ENCODE assay signal across 1 cellular context in genomic region chr4:3442460-3442958, GRCh38.
TF ChIP-seq lines count a peak whose summit lies in the region.

No MANE protein-coding gene starts in this region.

TF ChIP-seq in HepG2, 621 proteins besides CTCF, POLR2A, EP300 and RAD21 (continued from another document and continues in another):
- TF ChIP-seq ZBTB4 (CRISPR knock-in tag; IDR thresholded peaks at IDR 0.05; ENCODE audit: borderline replicate concordance): 0 out of 2 replicates have a peak, but pooled peaks have one; percentile 13
- no peak for TF ChIP-seq ZNF781 (CRISPR knock-in tag; IDR thresholded peaks at IDR 0.05; ENCODE audit: borderline replicate concordance, not compliant biosample characterization)
- no peak for TF ChIP-seq ATRX (CRISPR knock-in tag; IDR thresholded peaks at IDR 0.05; ENCODE audit: borderline replicate concordance)
- peak; percentile 87 for TF ChIP-seq NR2F6 (IDR thresholded peaks at IDR 0.05)
- peak; percentile 61; the same call in 1 of the 2 replicates for TF ChIP-seq NR2F6 (CRISPR knock-in tag; IDR thresholded peaks at IDR 0.05)
- TF ChIP-seq ZFP36L2 (CRISPR knock-in tag; IDR thresholded peaks at IDR 0.05): no peak
- no peak for TF ChIP-seq GTF3A (CRISPR knock-in tag; conservative IDR thresholded peaks at IDR 0.05)
- TF ChIP-seq ZNF773 (CRISPR knock-in tag; IDR thresholded peaks at IDR 0.05; ENCODE audit: borderline replicate concordance): no peak
- no peak for TF ChIP-seq ZNF609 (CRISPR knock-in tag; IDR thresholded peaks at IDR 0.05; ENCODE audit: borderline replicate concordance)
- peak; percentile 51; the same call in 1 of the 2 replicates for TF ChIP-seq HMG20A (CRISPR knock-in tag; IDR thresholded peaks at IDR 0.05; ENCODE audit: borderline replicate concordance)
- TF ChIP-seq ZNF331 (CRISPR knock-in tag; IDR thresholded peaks at IDR 0.05): peak; percentile 15; the same call in 1 of the 2 replicates
- no peak for TF ChIP-seq ZNF546 (CRISPR knock-in tag; conservative IDR thresholded peaks at IDR 0.05)
- TF ChIP-seq ZNF18 (CRISPR knock-in tag; IDR thresholded peaks at IDR 0.05; ENCODE audit: insufficient replicate concordance): peak; percentile 1
- TF ChIP-seq MLLT10 (CRISPR knock-in tag; IDR thresholded peaks at IDR 0.05): no peak
- no peak for TF ChIP-seq ZSCAN25 (CRISPR knock-in tag; IDR thresholded peaks at IDR 0.05)
- no peak for TF ChIP-seq ELF3 (CRISPR knock-in tag; IDR thresholded peaks at IDR 0.05)
- peak; percentile 85 for TF ChIP-seq TBX3 (IDR thresholded peaks at IDR 0.05; ENCODE audit: borderline replicate concordance)
- TF ChIP-seq MEIS2 (CRISPR knock-in tag; IDR thresholded peaks at IDR 0.05): peak; percentile 61; the same call in 1 of the 2 replicates
- TF ChIP-seq ZBTB1 (CRISPR knock-in tag; IDR thresholded peaks at IDR 0.05; ENCODE audit: borderline replicate concordance): no peak
- no peak for TF ChIP-seq ZBTB21 (CRISPR knock-in tag; IDR thresholded peaks at IDR 0.05)
- peak; percentile 6; the same call in 1 of the 2 replicates for TF ChIP-seq YEATS4 (CRISPR knock-in tag; IDR thresholded peaks at IDR 0.05; ENCODE audit: borderline replicate concordance)
- peak; percentile 18; the same call in 1 of the 2 replicates for TF ChIP-seq GZF1 (CRISPR knock-in tag; IDR thresholded peaks at IDR 0.05)
- TF ChIP-seq HOXA5 (CRISPR knock-in tag; IDR thresholded peaks at IDR 0.05): no peak
- peak; percentile 73 for TF ChIP-seq ZFY (CRISPR knock-in tag; IDR thresholded peaks at IDR 0.05)
- no peak for TF ChIP-seq ZFAT (CRISPR knock-in tag; conservative IDR thresholded peaks at IDR 0.05)
- TF ChIP-seq NR2F2 (IDR thresholded peaks at IDR 0.05; ENCODE audit: borderline replicate concordance, low read depth): peak; percentile 71; the same call in 1 of the 2 replicates
- no peak for TF ChIP-seq ATAD3A (CRISPR knock-in tag; IDR thresholded peaks at IDR 0.05)
- no peak for TF ChIP-seq TERF1 (CRISPR knock-in tag; IDR thresholded peaks at IDR 0.05)
- peak; percentile 10; the same call in 1 of the 2 replicates for TF ChIP-seq NR2C2 (CRISPR knock-in tag; IDR thresholded peaks at IDR 0.05; ENCODE audit: borderline replicate concordance)
- TF ChIP-seq CEBPG (CRISPR knock-in tag; IDR thresholded peaks at IDR 0.05): no peak
- no peak for TF ChIP-seq ZMYM3 (CRISPR knock-in tag; IDR thresholded peaks at IDR 0.05)
- TF ChIP-seq FOXP4 (CRISPR knock-in tag; IDR thresholded peaks at IDR 0.05): peak; percentile 48; the same call in 1 of the 2 replicates
- peak; percentile 43 for TF ChIP-seq MED1 (CRISPR knock-in tag; IDR thresholded peaks at IDR 0.05)
- no peak for TF ChIP-seq ZNF337 (CRISPR knock-in tag; IDR thresholded peaks at IDR 0.05; ENCODE audit: borderline replicate concordance, low read depth)
- TF ChIP-seq CREM (IDR thresholded peaks at IDR 0.05): peak; percentile 25; the same call in 1 of the 2 replicates
- no peak for TF ChIP-seq CREM (CRISPR knock-in tag; IDR thresholded peaks at IDR 0.05)
- TF ChIP-seq BCL6 (CRISPR knock-in tag; IDR thresholded peaks at IDR 0.05): peak; percentile 34; the same call in 1 of the 2 replicates
- peak; percentile 47; the same call in 1 of the 2 replicates for TF ChIP-seq NCOA2 (CRISPR knock-in tag; IDR thresholded peaks at IDR 0.05)
- no peak for TF ChIP-seq SMC3 (IDR thresholded peaks at IDR 0.05; ENCODE audit: low read length)
- peak; percentile 64; the same call in 1 of the 2 replicates for TF ChIP-seq SMAD1 (CRISPR knock-in tag; IDR thresholded peaks at IDR 0.05; ENCODE audit: borderline replicate concordance, low read depth)
- TF ChIP-seq TCF12 (IDR thresholded peaks at IDR 0.05): no peak
- TF ChIP-seq TCF12 (CRISPR knock-in tag; IDR thresholded peaks at IDR 0.05): no peak
- no peak for TF ChIP-seq ZNF354B (CRISPR knock-in tag; IDR thresholded peaks at IDR 0.05)
- TF ChIP-seq SMAD3 (CRISPR knock-in tag; IDR thresholded peaks at IDR 0.05): 0 out of 2 replicates have a peak, but pooled peaks have one; percentile 20
- TF ChIP-seq NAIF1 (CRISPR knock-in tag; IDR thresholded peaks at IDR 0.05; ENCODE audit: borderline replicate concordance): no peak
- TF ChIP-seq AKNA (CRISPR knock-in tag; IDR thresholded peaks at IDR 0.05; ENCODE audit: borderline replicate concordance): no peak
